In the genomic region with DNA sequence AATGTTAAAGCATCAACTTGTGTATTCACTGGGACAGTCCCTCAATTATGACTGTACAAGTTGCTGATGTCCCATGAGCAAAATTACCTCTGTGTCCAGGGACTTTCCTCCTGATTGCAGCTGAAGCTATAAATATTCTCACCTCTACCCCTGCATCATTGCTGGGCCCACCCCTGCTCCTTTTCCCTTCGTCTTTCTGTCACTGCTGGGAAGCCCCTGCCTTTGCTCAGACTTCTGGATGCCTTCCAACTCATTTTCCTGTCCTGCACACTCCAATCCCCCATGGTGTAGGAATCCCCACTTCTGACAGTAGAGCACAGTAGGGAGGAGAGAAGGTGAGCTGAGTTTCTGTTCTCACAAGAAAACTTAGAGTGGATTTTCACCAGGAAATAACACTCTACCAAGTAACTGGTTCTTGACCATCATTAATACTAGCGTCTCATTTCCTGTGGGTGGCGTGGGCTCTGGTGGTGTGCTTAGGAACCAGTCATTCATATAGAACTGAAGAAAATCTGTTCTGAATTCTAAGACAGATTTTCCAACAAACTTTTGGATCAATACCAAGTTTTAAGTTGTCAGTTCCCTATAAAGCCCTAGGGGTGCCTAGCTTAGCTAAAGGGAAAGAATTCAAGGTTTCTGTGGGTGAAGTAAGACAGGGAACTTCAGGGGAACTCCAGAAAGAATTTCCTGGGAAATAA, we compare ENCODE assay signal across 9 cellular contexts.
A peak's percentile ranks its signal among the peaks of the same experiment; 100 is the strongest.
DNase-seq lines count a peak whose midpoint lies in the region; ATAC-seq, FAIRE-seq and TF ChIP-seq lines count a peak whose summit lies in the region.
"Had no signal": no experiment of that assay in that cellular context is flagged by ENCODE, and none has a peak within 500 bp of the region (broad histone marks: within the 10 kb centered on the region; RNA-seq: fewer than 3 reads in every experiment).

No MANE protein-coding gene starts in this region.

- TF ChIP-seq POLR2A in GM12892 (IDR thresholded peaks at IDR 0.05; ENCODE audit: low read depth, low read length), result no peak

- H3K9me3 ChIP-seq in fibroblast of lung (ENCODE audit: control insufficient read depth, insufficient read depth, low read depth, low read length), result no peaks in the 10 kb centered on the region

- TF ChIP-seq CTCF in fibroblast of lung (conservative IDR thresholded peaks at IDR 0.05 in 1 of 2, IDR thresholded peaks at IDR 0.05 in 1 of 2; ENCODE audit: low read depth in 1 of 2, low read length in 2 of 2), result no peak

- H3K27me3 ChIP-seq in fibroblast of lung (ENCODE audit: control insufficient read depth, insufficient read depth, low read length), result no peaks in the 10 kb centered on the region

- H2AFZ ChIP-seq in fibroblast of lung (ENCODE audit: low read length), result no peak overlapping the region

- no peak overlapping the region for H3K9ac ChIP-seq in fibroblast of lung (ENCODE audit: insufficient read depth, low read length)

- no peaks in the 10 kb centered on the region for H3K4me1 ChIP-seq in fibroblast of lung (ENCODE audit: control insufficient read depth, extremely low read depth, insufficient read depth, low read length)

- no peak overlapping the region for H3K27ac ChIP-seq in fibroblast of lung (ENCODE audit: insufficient read depth, low read length)

- H3K36me3 ChIP-seq in fibroblast of lung (ENCODE audit: control insufficient read depth, insufficient read depth, low read length), result no peaks in the 10 kb centered on the region

- H4K20me1 ChIP-seq in fibroblast of lung (ENCODE audit: control insufficient read depth, extremely low read depth, insufficient read depth, low read length), result no peaks in the 10 kb centered on the region

- ATAC-seq in GM21447 (IDR thresholded peaks at IDR 0.05; ENCODE audit: unreplicated experiment), result peak; percentile 75

- no peaks in the 10 kb centered on the region for H3K79me2 ChIP-seq in fibroblast of lung (ENCODE audit: control insufficient read depth, insufficient read depth, low read length)

- H3K4me3 ChIP-seq in fibroblast of lung (replicated peaks in 1 of 4; ENCODE audit: control extremely low read depth in 1 of 4, insufficient read depth in 1 of 4, low read depth in 3 of 4, low read length in 4 of 4), result no peak overlapping the region

- H3K4me2 ChIP-seq in fibroblast of lung (ENCODE audit: extremely low read depth, insufficient read depth, low read length), result no peak overlapping the region

- no peak for DNase-seq in GM12892 (ENCODE audit: insufficient read length)
- peak; percentile 24 for DNase-seq in HK-2 (ENCODE audit: unreplicated experiment)
- peak; percentile 10 to 48 for DNase-seq in fibroblast of lung (ENCODE audit: low read depth in 2 of 2)
- DNase-seq in NCI-H345 treated with DMSO at 0.1 percent for 48 hours (lab: John Stamatoyannopoulos, UW; ENCODE audit: unreplicated experiment), result no peak
- no peak for DNase-seq in NCI-H2196 (lab: John Stamatoyannopoulos, UW; ENCODE audit: unreplicated experiment)
- no peak for DNase-seq in NCI-H446 treated with DMSO at 0.1 percent for 48 hours (lab: John Stamatoyannopoulos, UW)
- no peak for DNase-seq in NCI-H2029 treated with DMSO at 0.1 percent for 48 hours (lab: John Stamatoyannopoulos, UW)
- DNase-seq: HCEC 1CT had no signal

- FAIRE-seq in GM12892 (lab: Jason Lieb, UNC), result peak; percentile 87

Comparison
In these comparisons a context has a peak if more than half of its experiments do, and no peak if none do; other contexts are left out.
1. DNase-seq: peak in HK-2 (single experiment) and fibroblast of lung (2 of 2); none in GM12892 (single experiment), NCI-H345 treated with DMSO at 0.1 percent for 48 hours (single experiment), NCI-H2196 (single experiment), NCI-H446 treated with DMSO at 0.1 percent for 48 hours (single experiment) and NCI-H2029 treated with DMSO at 0.1 percent for 48 hours (single experiment).